ENCODE assay signal across 8 cellular contexts in genomic region chr16:71807905-71808592, GRCh38. TPM values are rescaled to one million over a fixed set of nuclear protein-coding genes. Genes with fewer than 3 reads are reported as not detected.
DNase-seq lines count a peak whose midpoint lies in the region; ATAC-seq and TF ChIP-seq lines count a peak whose summit lies in the region.

No MANE protein-coding gene starts in this region.

- TF ChIP-seq CTCF in Peyer's patch (IDR thresholded peaks at IDR 0.05) = no peak
- TF ChIP-seq CTCF in brain microvascular endothelial cell (IDR thresholded peaks at IDR 0.05; ENCODE audit: low read depth, low read length, missing control alignments) = no peak

- peak; percentile 40 for ATAC-seq in HG02884 (IDR thresholded peaks at IDR 0.05; ENCODE audit: unreplicated experiment)

- peak overlapping the region; percentile 77 to 97 (median 89) for H3K4me3 ChIP-seq in Peyer's patch
- peak overlapping the region; percentile 93 for H3K4me3 ChIP-seq in brain microvascular endothelial cell (ENCODE audit: low read depth, low read length)

- H3K27ac ChIP-seq in Peyer's patch (peak overlapping the region; percentile 95 to 98 (median 98)), brain microvascular endothelial cell (peak overlapping the region; percentile 99)

- in situ Hi-C loops in brain microvascular endothelial cell (cut with HindIII; ENCODE audit: low pct_ligation_motif_present, low sequenced_read_pairs) = no loop called here

- H3K4me1 ChIP-seq in Peyer's patch = peaks cover 0 to 34% (median 6%) of the 10 kb centered on the region in 4 donors

- H3K9me3 ChIP-seq in Peyer's patch = no peaks in the 10 kb centered on the region

- H3K36me3 ChIP-seq in Peyer's patch (peaks cover 0 to 9% (median 0%) of the 10 kb centered on the region in 3 donors), brain microvascular endothelial cell (replicated peaks) (no peaks in the 10 kb centered on the region)

- TF ChIP-seq POLR2A in Peyer's patch (IDR thresholded peaks at IDR 0.05) = no peak

- H3K27me3 ChIP-seq in Peyer's patch (no peaks in the 10 kb centered on the region), brain microvascular endothelial cell (replicated peaks) (no peaks in the 10 kb centered on the region)

- peak; percentile 32 for DNase-seq in activated CD4-positive, alpha-beta T cell treated with anti-CD3 and anti-CD28 coated beads for 1 hour
- DNase-seq in activated CD4-positive, alpha-beta T cell treated with anti-CD3 and anti-CD28 coated beads, Interleukin-2, amount 50 U/mL, for 1 hour = no peak
- peak in 2 of 3 donors; percentile 36 to 65 for DNase-seq in Peyer's patch
- DNase-seq in brain microvascular endothelial cell = peak; percentile 30
- DNase-seq in kidney glomerular epithelial cell (lab: John Stamatoyannopoulos, UW) = peak; percentile 31
- peak; percentile 51 for DNase-seq in stimulated activated CD4-positive, alpha-beta T cell treated with anti-CD3 and anti-CD28 coated beads, Interleukin-2, amount 100 ng/mL, for 4 hours (ENCODE audit: low read depth)
- no peak for DNase-seq in GDM1 (lab: John Stamatoyannopoulos, UW)

RNA-seq across cellular contexts. Expression of gene AP1G1, which starts 0.6 kb away (rescaled TPM):
- total RNA-seq in Peyer's patch = 100 to 1,000 TPM; 113 to 153 (median 137) TPM

RNA-seq across cellular contexts. Expression of gene ATXN1L, which starts 37.7 kb away (rescaled TPM):
- total RNA-seq in Peyer's patch = 10 to 100 TPM; 14.0 to 40.2 (median 22.5) TPM

Comparison
In these comparisons a context has a peak if more than half of its experiments do, and no peak if none do; other contexts are left out.
1. DNase-seq: peak in activated CD4-positive, alpha-beta T cell treated with anti-CD3 and anti-CD28 coated beads for 1 hour (single experiment), Peyer's patch (2 of 3), brain microvascular endothelial cell (single experiment), kidney glomerular epithelial cell (single experiment) and stimulated activated CD4-positive, alpha-beta T cell treated with anti-CD3 and anti-CD28 coated beads, Interleukin-2, amount 100 ng/mL, for 4 hours (single experiment); none in activated CD4-positive, alpha-beta T cell treated with anti-CD3 and anti-CD28 coated beads, Interleukin-2, amount 50 U/mL, for 1 hour (single experiment) and GDM1 (single experiment).